Comparison of ENCODE assay signal across 2 cellular contexts in the genomic region with DNA sequence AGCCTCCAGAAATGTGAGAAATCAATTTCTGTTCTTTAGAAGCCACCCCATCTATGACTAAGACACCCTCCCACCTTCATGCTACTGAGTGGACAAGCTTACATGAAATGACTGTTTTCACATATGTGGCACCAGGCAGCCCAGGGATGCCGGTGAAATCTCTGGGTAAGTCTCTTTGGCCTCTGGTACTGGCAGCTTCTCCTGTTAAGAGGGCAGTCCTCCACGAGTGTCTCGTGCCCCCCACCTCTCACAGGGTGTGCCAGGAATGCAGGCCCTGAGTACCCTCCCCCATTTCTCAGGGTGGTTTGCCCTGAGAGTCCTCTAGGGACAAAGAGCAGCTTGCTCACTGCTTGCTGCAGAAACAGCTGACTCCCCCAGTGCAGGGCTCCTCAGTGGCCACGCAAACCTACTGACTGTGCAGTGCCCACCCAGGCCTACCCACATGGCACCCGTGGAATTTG.
A peak's percentile ranks its signal among the peaks of the same experiment; 100 is the strongest.
TF ChIP-seq lines count a peak whose summit lies in the region.

No MANE protein-coding gene starts in this region.

TF ChIP-seq in HEK293, 187 proteins besides CTCF, POLR2A, EP300 and RAD21:
- TF ChIP-seq, protein P1, sequence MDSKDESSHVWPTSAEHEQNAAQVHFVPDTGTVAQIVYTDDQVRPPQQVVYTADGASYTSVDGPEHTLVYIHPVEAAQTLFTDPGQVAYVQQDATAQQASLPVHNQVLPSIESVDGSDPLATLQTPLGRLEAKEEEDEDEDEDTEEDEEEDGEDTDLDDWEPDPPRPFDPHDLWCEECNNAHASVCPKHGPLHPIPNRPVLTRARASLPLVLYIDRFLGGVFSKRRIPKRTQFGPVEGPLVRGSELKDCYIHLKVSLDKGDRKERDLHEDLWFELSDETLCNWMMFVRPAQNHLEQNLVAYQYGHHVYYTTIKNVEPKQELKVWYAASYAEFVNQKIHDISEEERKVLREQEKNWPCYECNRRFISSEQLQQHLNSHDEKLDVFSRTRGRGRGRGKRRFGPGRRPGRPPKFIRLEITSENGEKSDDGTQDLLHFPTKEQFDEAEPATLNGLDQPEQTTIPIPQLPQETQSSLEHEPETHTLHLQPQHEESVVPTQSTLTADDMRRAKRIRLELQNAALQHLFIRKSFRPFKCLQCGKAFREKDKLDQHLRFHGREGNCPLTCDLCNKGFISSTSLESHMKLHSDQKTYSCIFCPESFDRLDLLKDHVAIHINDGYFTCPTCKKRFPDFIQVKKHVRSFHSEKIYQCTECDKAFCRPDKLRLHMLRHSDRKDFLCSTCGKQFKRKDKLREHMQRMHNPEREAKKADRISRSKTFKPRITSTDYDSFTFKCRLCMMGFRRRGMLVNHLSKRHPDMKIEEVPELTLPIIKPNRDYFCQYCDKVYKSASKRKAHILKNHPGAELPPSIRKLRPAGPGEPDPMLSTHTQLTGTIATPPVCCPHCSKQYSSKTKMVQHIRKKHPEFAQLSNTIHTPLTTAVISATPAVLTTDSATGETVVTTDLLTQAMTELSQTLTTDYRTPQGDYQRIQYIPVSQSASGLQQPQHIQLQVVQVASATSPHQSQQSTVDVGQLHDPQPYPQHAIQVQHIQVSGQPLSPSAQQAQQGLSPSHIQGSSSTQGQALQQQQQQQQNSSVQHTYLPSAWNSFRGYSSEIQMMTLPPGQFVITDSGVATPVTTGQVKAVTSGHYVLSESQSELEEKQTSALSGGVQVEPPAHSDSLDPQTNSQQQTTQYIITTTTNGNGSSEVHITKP (tag by site-specific recombination; IDR thresholded peaks at IDR 0.05), result 0 out of 2 replicates have a peak, but pooled peaks have one; percentile 35
- no peak for TF ChIP-seq ZNF341 (tag by site-specific recombination; IDR thresholded peaks at IDR 0.05; ENCODE audit: low read depth)

TF ChIP-seq in GM12878, 131 proteins besides CTCF, POLR2A, EP300 and RAD21:
- TF ChIP-seq KAT2A (conservative IDR thresholded peaks at IDR 0.05; ENCODE audit: control insufficient read depth, low read depth, low read length) (no peak), IKZF1 (conservative IDR thresholded peaks at IDR 0.05) (0 out of 2 replicates have a peak, but pooled peaks have one; percentile 2), BHLHE40 (IDR thresholded peaks at IDR 0.05; ENCODE audit: borderline replicate concordance in 1 of 2, low read depth in 2 of 2, low read length in 1 of 2) (peak in 1 of 2 experiments; percentile 23; a peak in 1 of 4 replicates), MEF2B (IDR thresholded peaks at IDR 0.05; ENCODE audit: partially characterized antibody, poor library complexity, severe bottlenecking) (peak; percentile 26)
- TF ChIP-seq, protein P2, sequence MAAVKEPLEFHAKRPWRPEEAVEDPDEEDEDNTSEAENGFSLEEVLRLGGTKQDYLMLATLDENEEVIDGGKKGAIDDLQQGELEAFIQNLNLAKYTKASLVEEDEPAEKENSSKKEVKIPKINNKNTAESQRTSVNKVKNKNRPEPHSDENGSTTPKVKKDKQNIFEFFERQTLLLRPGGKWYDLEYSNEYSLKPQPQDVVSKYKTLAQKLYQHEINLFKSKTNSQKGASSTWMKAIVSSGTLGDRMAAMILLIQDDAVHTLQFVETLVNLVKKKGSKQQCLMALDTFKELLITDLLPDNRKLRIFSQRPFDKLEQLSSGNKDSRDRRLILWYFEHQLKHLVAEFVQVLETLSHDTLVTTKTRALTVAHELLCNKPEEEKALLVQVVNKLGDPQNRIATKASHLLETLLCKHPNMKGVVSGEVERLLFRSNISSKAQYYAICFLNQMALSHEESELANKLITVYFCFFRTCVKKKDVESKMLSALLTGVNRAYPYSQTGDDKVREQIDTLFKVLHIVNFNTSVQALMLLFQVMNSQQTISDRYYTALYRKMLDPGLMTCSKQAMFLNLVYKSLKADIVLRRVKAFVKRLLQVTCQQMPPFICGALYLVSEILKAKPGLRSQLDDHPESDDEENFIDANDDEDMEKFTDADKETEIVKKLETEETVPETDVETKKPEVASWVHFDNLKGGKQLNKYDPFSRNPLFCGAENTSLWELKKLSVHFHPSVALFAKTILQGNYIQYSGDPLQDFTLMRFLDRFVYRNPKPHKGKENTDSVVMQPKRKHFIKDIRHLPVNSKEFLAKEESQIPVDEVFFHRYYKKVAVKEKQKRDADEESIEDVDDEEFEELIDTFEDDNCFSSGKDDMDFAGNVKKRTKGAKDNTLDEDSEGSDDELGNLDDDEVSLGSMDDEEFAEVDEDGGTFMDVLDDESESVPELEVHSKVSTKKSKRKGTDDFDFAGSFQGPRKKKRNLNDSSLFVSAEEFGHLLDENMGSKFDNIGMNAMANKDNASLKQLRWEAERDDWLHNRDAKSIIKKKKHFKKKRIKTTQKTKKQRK (IDR thresholded peaks at IDR 0.05; ENCODE audit: low read depth, low read length), result no peak
TF ChIP-seq in GM12878: peak in this region for 3.
